Comparison of ENCODE assay signal across 10 cellular contexts in the genomic region with DNA sequence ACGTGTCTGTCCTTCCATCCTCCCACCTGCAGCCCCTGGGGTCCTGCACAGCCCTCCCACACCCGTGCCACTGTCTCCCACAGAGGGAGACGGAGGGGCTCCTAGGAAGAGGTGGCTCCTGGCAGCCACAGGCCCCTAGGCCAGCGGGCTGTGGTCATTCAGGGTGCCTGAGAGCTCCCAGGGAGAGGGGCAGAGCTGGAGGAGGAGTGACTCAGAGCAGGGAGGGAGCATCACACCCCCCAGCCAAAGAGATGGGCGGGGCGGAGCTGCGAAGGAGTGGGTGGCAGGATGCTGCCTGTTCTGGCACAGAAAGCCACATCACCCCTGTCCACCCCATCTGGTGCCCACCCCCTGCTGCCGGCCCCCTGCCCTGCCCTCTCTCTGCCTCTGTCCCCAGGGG. TPM values are rescaled to one million over a fixed set of nuclear protein-coding genes. Genes with fewer than 3 reads are reported as not detected.
DNase-seq lines count a peak whose midpoint lies in the region; ATAC-seq and TF ChIP-seq lines count a peak whose summit lies in the region.
"Had no signal": no experiment of that assay in that cellular context is flagged by ENCODE, and none has a peak within 500 bp of the region (broad histone marks: within the 10 kb centered on the region; RNA-seq: fewer than 3 reads in every experiment).

No MANE protein-coding gene starts in this region.

- H2AFZ ChIP-seq in SK-N-SH (ENCODE audit: low read depth), result no peak overlapping the region
- H2AFZ ChIP-seq: hepatocyte had no signal

- no peaks in the 10 kb centered on the region for H3F3A ChIP-seq in SK-N-SH (replicated peaks; ENCODE audit: insufficient read depth)

- no peak for TF ChIP-seq EP300 in SK-N-SH (IDR thresholded peaks at IDR 0.05; ENCODE audit: borderline replicate concordance in 1 of 2, low read depth in 1 of 2, low read length in 1 of 2)

- peak overlapping the region in 1 of 2 donors; percentile 72 for H3K27ac Mint-ChIP-seq in effector memory CD8-positive, alpha-beta T cell

- peaks cover 5 to 14% of the 10 kb centered on the region in 2 donors for H3K4me1 Mint-ChIP-seq in effector memory CD8-positive, alpha-beta T cell (ENCODE audit: low read depth in 2 of 2)
- H3K4me1 Mint-ChIP-seq: naive B cell had no signal

- H3K79me2 ChIP-seq in SK-N-SH (ENCODE audit: insufficient read depth), result no peaks in the 10 kb centered on the region
- H3K79me2 ChIP-seq: hepatocyte had no signal

- peak; percentile 31 for ATAC-seq in effector memory CD8-positive, alpha-beta T cell (replicated peaks)
- no peak for ATAC-seq in HG03442 (IDR thresholded peaks at IDR 0.05; ENCODE audit: unreplicated experiment)
- ATAC-seq in GM21515 (IDR thresholded peaks at IDR 0.05; ENCODE audit: unreplicated experiment), result no peak

- H3K36me3 ChIP-seq in SK-N-SH (replicated peaks in 1 of 2; ENCODE audit: control insufficient read depth in 1 of 2, insufficient read depth in 2 of 2, low read length in 1 of 2), result no peaks in the 10 kb centered on the region

- no peak for TF ChIP-seq RAD21 in SK-N-SH (IDR thresholded peaks at IDR 0.05; ENCODE audit: low read length)

- 56% methylated on average over 6 of the region's 8 CpGs for WGBS in SK-N-SH (ENCODE audit: low lambda C conversion rate)

- no peak overlapping the region for H3K4me3 ChIP-seq in SK-N-SH (ENCODE audit: low read depth in 2 of 2, low read length in 1 of 2)
- H3K4me3 ChIP-seq: hepatocyte had no signal

- H4K20me1 ChIP-seq in SK-N-SH (ENCODE audit: insufficient read depth), result no peaks in the 10 kb centered on the region

- H3K36me3 Mint-ChIP-seq in effector memory CD8-positive, alpha-beta T cell (ENCODE audit: insufficient read depth), result no peaks in the 10 kb centered on the region
- H3K36me3 Mint-ChIP-seq: naive B cell had no signal

- H3K27me3 ChIP-seq in SK-N-SH (ENCODE audit: insufficient read depth), result no peaks in the 10 kb centered on the region
- H3K27me3 ChIP-seq: hepatocyte had no signal

- no peaks in the 10 kb centered on the region for H3K9me3 ChIP-seq in SK-N-SH

- H3K9me2 ChIP-seq in SK-N-SH, result no peaks in the 10 kb centered on the region

- peak; percentile 46 for DNase-seq in H4 (ENCODE audit: low spot score)
- DNase-seq in SK-N-SH, result peak; percentile 63
- DNase-seq in effector memory CD8-positive, alpha-beta T cell, result peak in 1 of 3 experiments; percentile 40
- DNase-seq in stimulated activated CD8-positive, alpha-beta memory T cell treated with anti-CD3 and anti-CD28 coated beads, Interleukin-15, amount 100 ng/mL, for 4 hours (ENCODE audit: low read depth in 2 of 2), result peak; percentile 11 to 21
- DNase-seq in SHP77 (lab: John Stamatoyannopoulos, UW), result no peak
- DNase-seq: naive B cell, T1000 had no signal

- CTCF ChIA-PET in SK-N-SH (lab: Yijun Ruan, JAX), result no interaction called here

- TF ChIP-seq CTCF in SK-N-SH (IDR thresholded peaks at IDR 0.05), result no peak

- H3K4me2 ChIP-seq in SK-N-SH, result no peak overlapping the region
- H3K4me2 ChIP-seq: hepatocyte had no signal

- no peaks in the 10 kb centered on the region for H3K9me3 Mint-ChIP-seq in effector memory CD8-positive, alpha-beta T cell
- H3K9me3 Mint-ChIP-seq: naive B cell had no signal

- H3K4me3 Mint-ChIP-seq in effector memory CD8-positive, alpha-beta T cell, result peak overlapping the region in 1 of 2 donors; percentile 27
- H3K4me3 Mint-ChIP-seq: naive B cell had no signal

- no peak overlapping the region for H3K9ac ChIP-seq in SK-N-SH

- no peak overlapping the region for H3K27ac ChIP-seq in SK-N-SH (ENCODE audit: low read depth in 2 of 2, low read length in 1 of 2)
- H3K27ac ChIP-seq: hepatocyte had no signal

- POLR2A ChIA-PET in SK-N-SH (lab: Yijun Ruan, JAX), result no interaction called here

- H3K4me1 ChIP-seq in SK-N-SH (ENCODE audit: control insufficient read depth in 1 of 2, insufficient read depth in 2 of 2, low read depth in 1 of 2, low read length in 1 of 2), result peaks cover 0 to 15% of the 10 kb centered on the region in 2 experiments; a peak in 1 of 4 replicates

- peaks cover 0 to 4% of the 10 kb centered on the region in 2 donors for H3K27me3 Mint-ChIP-seq in effector memory CD8-positive, alpha-beta T cell
- H3K27me3 Mint-ChIP-seq: naive B cell had no signal

TF ChIP-seq in SK-N-SH, 30 proteins besides CTCF, POLR2A, EP300 and RAD21:
- TF ChIP-seq FOSL2 (IDR thresholded peaks at IDR 0.05; ENCODE audit: borderline replicate concordance, low read depth), result no peak

RNA-seq across cellular contexts. Expression of a gene that starts 50.5 kb away (rescaled TPM):
- 13.8 and 22.2 TPM in 2 replicates for total RNA-seq in H4 (2014; rRNA removed; shearing (Covaris generic))
- polyA plus RNA-seq in SK-N-SH (2012; rRNA removed), result 27.0 and 27.8 TPM in 2 replicates
- polyA plus RNA-seq in SK-N-SH (2012; cell fraction: cytosol; rRNA removed), result 20.1 and 23.8 TPM in 2 replicates
- polyA plus RNA-seq in SK-N-SH (2012; cell fraction: nucleus; rRNA removed), result 21.1 and 30.0 TPM in 2 replicates

Comparison
In these comparisons a context has a peak if more than half of its experiments do, and no peak if none do; other contexts are left out.
1. DNase-seq: peak in H4 (single experiment), SK-N-SH (single experiment) and stimulated activated CD8-positive, alpha-beta memory T cell treated with anti-CD3 and anti-CD28 coated beads, Interleukin-15, amount 100 ng/mL, for 4 hours (2 of 2); none in SHP77 (0 of 2).